In genomic region chr22:20964799-20965103, GRCh38 we compare ENCODE assay signal across 8 cellular contexts. TPM values are rescaled to one million over a fixed set of nuclear protein-coding genes. Genes with fewer than 3 reads are reported as not detected.
A peak's percentile ranks its signal among the peaks of the same experiment; 100 is the strongest.
DNase-seq lines count a peak whose midpoint lies in the region; ATAC-seq and TF ChIP-seq lines count a peak whose summit lies in the region.
"Had no signal": no experiment of that assay in that cellular context is flagged by ENCODE, and none has a peak within 500 bp of the region (broad histone marks: within the 10 kb centered on the region; RNA-seq: fewer than 3 reads in every experiment).

No MANE protein-coding gene starts in this region.

- no peaks in the 10 kb centered on the region for H3K9me3 ChIP-seq in H9 (ENCODE audit: control insufficient read depth, low read depth, low read length)

- no peak overlapping the region for H3K9ac ChIP-seq in H9 (ENCODE audit: extremely low read depth, insufficient read length, low read length)
- H3K9ac ChIP-seq: KMS-11 had no signal

- no peak overlapping the region for H2BK20ac ChIP-seq in H9 (ENCODE audit: low read depth, low read length, poor library complexity, severe bottlenecking)

- H3K4ac ChIP-seq in H9 (ENCODE audit: low read depth, low read length), result no peak overlapping the region

- H3K4me1 Mint-ChIP-seq in H9, result peaks cover 18 to 23% of the 10 kb centered on the region in 2 experiments
- peaks cover 11% of the 10 kb centered on the region for H3K4me1 Mint-ChIP-seq in activated T-helper 1 cell treated with anti-CD3 and anti-CD28 coated beads, Interleukin-12 subunit alpha, Interleukin-12 subunit beta, Interleukin-2, Interleukin-4 antibody, amounts not matched to agents 30 ng/mL and 10 ng/mL and 1 ng/mL, durations not matched to agents 14 hours and 24 hours and 36 hours (ENCODE audit: low read depth)

- no peak overlapping the region for H2BK120ac ChIP-seq in H9 (ENCODE audit: low read depth, low read length, poor library complexity, severe bottlenecking)

- no peak overlapping the region for H4K8ac ChIP-seq in H9 (replicated peaks; ENCODE audit: insufficient read length, low read depth, low read length)

- no peak overlapping the region for H2AK5ac ChIP-seq in H9 (ENCODE audit: insufficient read length, low read length)

- TF ChIP-seq CTCF in H9 (conservative IDR thresholded peaks at IDR 0.05) (no peak), foreskin fibroblast (IDR thresholded peaks at IDR 0.05; ENCODE audit: low read depth, low read length) (no peak)

- H3K18ac ChIP-seq in H9 (ENCODE audit: insufficient read length, low read depth, low read length), result no peak overlapping the region

- no peak overlapping the region for H3K14ac ChIP-seq in H9 (ENCODE audit: insufficient read depth, low read length)

- H3K36me3 Mint-ChIP-seq in H9 (ENCODE audit: insufficient read depth in 1 of 3, low read depth in 3 of 3), result no peaks in the 10 kb centered on the region
- no peaks in the 10 kb centered on the region for H3K36me3 Mint-ChIP-seq in activated T-helper 1 cell treated with anti-CD3 and anti-CD28 coated beads, Interleukin-12 subunit alpha, Interleukin-12 subunit beta, Interleukin-2, Interleukin-4 antibody, amounts not matched to agents 30 ng/mL and 10 ng/mL and 1 ng/mL, durations not matched to agents 14 hours and 24 hours and 36 hours (ENCODE audit: low read depth)

- peaks cover 31% of the 10 kb centered on the region; the same call in 1 of the 2 replicates for H3K27me3 ChIP-seq in H9 (ENCODE audit: insufficient read depth, low read length)

- no peak overlapping the region for H2BK15ac ChIP-seq in H9 (ENCODE audit: low read depth, low read length)

- WGBS in H9 (ENCODE audit: extremely low coverage, insufficient read length, low lambda C conversion rate), result no CpG with 5 or more reads among the region's 28 CpGs

- peak overlapping the region; percentile 53 to 84 for H3K4me3 Mint-ChIP-seq in H9
- peak overlapping the region; percentile 60 for H3K4me3 Mint-ChIP-seq in activated T-helper 1 cell treated with anti-CD3 and anti-CD28 coated beads, Interleukin-12 subunit alpha, Interleukin-12 subunit beta, Interleukin-2, Interleukin-4 antibody, amounts not matched to agents 30 ng/mL and 10 ng/mL and 1 ng/mL, durations not matched to agents 14 hours and 24 hours and 36 hours

- H3K4me3 ChIP-seq in foreskin fibroblast (ENCODE audit: low read depth in 1 of 2, low read length in 2 of 2) (peak overlapping the region; percentile 26), skeletal muscle cell (ENCODE audit: low read depth, low read length) (peak overlapping the region; percentile 24)

- no peaks in the 10 kb centered on the region for H3K23me2 ChIP-seq in H9 (ENCODE audit: insufficient read length, low read depth, low read length, poor library complexity, severe bottlenecking)

- H3K27ac ChIP-seq in H9 (ENCODE audit: insufficient read length, low read depth, low read length), result no peak overlapping the region
- H3K27ac ChIP-seq: KMS-11 had no signal

- no peak for DNase-seq in H9
- no peak for DNase-seq in activated T-helper 1 cell treated with anti-CD3 and anti-CD28 coated beads, Interleukin-12 subunit alpha, Interleukin-12 subunit beta, Interleukin-2, Interleukin-4 antibody, amounts not matched to agents 30 ng/mL and 10 ng/mL and 1 ng/mL, durations not matched to agents 14 hours and 24 hours and 36 hours (ENCODE audit: low spot score)
- no peak for DNase-seq in foreskin fibroblast
- no peak for DNase-seq in skeletal muscle cell (ENCODE audit: low read depth)
- no peak for DNase-seq in NCI-H2029 (lab: John Stamatoyannopoulos, UW)

- no peak overlapping the region for H3K56ac ChIP-seq in H9 (ENCODE audit: insufficient read length, low read depth, low read length)

- H3K9me3 Mint-ChIP-seq in H9, result no peaks in the 10 kb centered on the region; a peak in 1 of 5 replicates
- H3K9me3 Mint-ChIP-seq in activated T-helper 1 cell treated with anti-CD3 and anti-CD28 coated beads, Interleukin-12 subunit alpha, Interleukin-12 subunit beta, Interleukin-2, Interleukin-4 antibody, amounts not matched to agents 30 ng/mL and 10 ng/mL and 1 ng/mL, durations not matched to agents 14 hours and 24 hours and 36 hours, result no peaks in the 10 kb centered on the region

- H3K79me2 ChIP-seq in H9 (ENCODE audit: insufficient read depth, low read length), result no peaks in the 10 kb centered on the region

- no peak overlapping the region for H4K91ac ChIP-seq in H9 (ENCODE audit: insufficient read length, low read depth, low read length)

- H4K5ac ChIP-seq in H9 (ENCODE audit: insufficient read length, low read depth, low read length), result no peak overlapping the region

- peaks cover 82% of the 10 kb centered on the region for H3K27me3 Mint-ChIP-seq in H9 (ENCODE audit: low read depth)
- H3K27me3 Mint-ChIP-seq in activated T-helper 1 cell treated with anti-CD3 and anti-CD28 coated beads, Interleukin-12 subunit alpha, Interleukin-12 subunit beta, Interleukin-2, Interleukin-4 antibody, amounts not matched to agents 30 ng/mL and 10 ng/mL and 1 ng/mL, durations not matched to agents 14 hours and 24 hours and 36 hours (ENCODE audit: insufficient read depth), result peaks cover 25% of the 10 kb centered on the region

- H4K20me1 ChIP-seq in H9 (ENCODE audit: control insufficient read depth, insufficient read depth, insufficient read length), result no peaks in the 10 kb centered on the region

- intact Hi-C loops in activated T-helper 1 cell treated with anti-CD3 and anti-CD28 coated beads, Interleukin-12 subunit alpha, Interleukin-12 subunit beta, Interleukin-2, Interleukin-4 antibody, amounts not matched to agents 30 ng/mL and 10 ng/mL and 1 ng/mL, durations not matched to agents 14 hours and 24 hours and 36 hours (cut with micrococcal nuclease), result loop anchor here (5.0 to 10.0 kb wide), 3 partner anchors 38 to 140 kb away; partner anchors contain the start of genes CRKL and THAP7

- ATAC-seq in HG03108 (IDR thresholded peaks at IDR 0.05; ENCODE audit: unreplicated experiment) (no peak), GM19324 (IDR thresholded peaks at IDR 0.05; ENCODE audit: low FRiP score, unreplicated experiment) (no peak)

- peak overlapping the region; percentile 9 for H3K4me2 ChIP-seq in H9 (ENCODE audit: insufficient read depth, insufficient read length, low read length)
- H3K4me2 ChIP-seq: KMS-11 had no signal

- H2AFZ ChIP-seq in H9 (ENCODE audit: low read length), result no peak overlapping the region

- no peaks in the 10 kb centered on the region; the same call in 1 of the 2 replicates for H3K4me1 ChIP-seq in H9 (ENCODE audit: insufficient read depth, low read length)

- no peak overlapping the region for H2BK12ac ChIP-seq in H9 (ENCODE audit: insufficient read length, low read depth, low read length)

- no peak overlapping the region for H3T11ph ChIP-seq in H9 (ENCODE audit: low read length)

- H3K27ac Mint-ChIP-seq in H9, result no peak overlapping the region; a peak in 1 of 7 replicates
- no peak overlapping the region for H3K27ac Mint-ChIP-seq in activated T-helper 1 cell treated with anti-CD3 and anti-CD28 coated beads, Interleukin-12 subunit alpha, Interleukin-12 subunit beta, Interleukin-2, Interleukin-4 antibody, amounts not matched to agents 30 ng/mL and 10 ng/mL and 1 ng/mL, durations not matched to agents 14 hours and 24 hours and 36 hours

- no peaks in the 10 kb centered on the region for H3K79me1 ChIP-seq in H9 (ENCODE audit: insufficient read depth, low read depth, low read length, poor library complexity, severe bottlenecking)

- H2BK5ac ChIP-seq in H9 (ENCODE audit: insufficient read length, low read length), result no peak overlapping the region

- no peak overlapping the region for H3K23ac ChIP-seq in H9 (ENCODE audit: insufficient read length, low read depth, low read length)

RNA-seq across cellular contexts. Expression of gene AIFM3, which starts 2.3 kb away (rescaled TPM):
- 1.9 and 2.3 TPM in 2 replicates for total RNA-seq in H9 (2021)
- 0.88 and 0.93 TPM in 2 replicates for total RNA-seq in activated T-helper 1 cell treated with anti-CD3 and anti-CD28 coated beads, Interleukin-12 subunit alpha, Interleukin-12 subunit beta, Interleukin-2, Interleukin-4 antibody, amounts not matched to agents 30 ng/mL and 10 ng/mL and 1 ng/mL, durations not matched to agents 14 hours and 24 hours and 36 hours

RNA-seq across cellular contexts. Expression of gene LZTR1, which starts 17.3 kb away (rescaled TPM):
- total RNA-seq in H9 (2021), result 40.0 and 47.0 TPM in 2 replicates
- 81.9 and 87.5 TPM in 2 replicates for total RNA-seq in activated T-helper 1 cell treated with anti-CD3 and anti-CD28 coated beads, Interleukin-12 subunit alpha, Interleukin-12 subunit beta, Interleukin-2, Interleukin-4 antibody, amounts not matched to agents 30 ng/mL and 10 ng/mL and 1 ng/mL, durations not matched to agents 14 hours and 24 hours and 36 hours

RNA-seq across cellular contexts. Expression of gene THAP7, which starts 37.2 kb away (rescaled TPM):
- 23.3 and 24.6 TPM in 2 replicates for total RNA-seq in H9 (2021)
- 35.1 and 36.8 TPM in 2 replicates for total RNA-seq in activated T-helper 1 cell treated with anti-CD3 and anti-CD28 coated beads, Interleukin-12 subunit alpha, Interleukin-12 subunit beta, Interleukin-2, Interleukin-4 antibody, amounts not matched to agents 30 ng/mL and 10 ng/mL and 1 ng/mL, durations not matched to agents 14 hours and 24 hours and 36 hours

RNA-seq across cellular contexts. Expression of gene CRKL, which starts 47.5 kb away (rescaled TPM):
- 105 and 106 TPM in 2 replicates for total RNA-seq in H9 (2021)
- 78.2 and 79.2 TPM in 2 replicates for total RNA-seq in activated T-helper 1 cell treated with anti-CD3 and anti-CD28 coated beads, Interleukin-12 subunit alpha, Interleukin-12 subunit beta, Interleukin-2, Interleukin-4 antibody, amounts not matched to agents 30 ng/mL and 10 ng/mL and 1 ng/mL, durations not matched to agents 14 hours and 24 hours and 36 hours

RNA-seq across cellular contexts. Expression of gene P2RX6, which starts 50.2 kb away (rescaled TPM):
- not detected in 2 replicates for total RNA-seq in H9 (2021)
- 0.18 and 0.22 TPM in 2 replicates for total RNA-seq in activated T-helper 1 cell treated with anti-CD3 and anti-CD28 coated beads, Interleukin-12 subunit alpha, Interleukin-12 subunit beta, Interleukin-2, Interleukin-4 antibody, amounts not matched to agents 30 ng/mL and 10 ng/mL and 1 ng/mL, durations not matched to agents 14 hours and 24 hours and 36 hours
